11 cellular contexts compared by ENCODE assay signal in the genomic region with DNA sequence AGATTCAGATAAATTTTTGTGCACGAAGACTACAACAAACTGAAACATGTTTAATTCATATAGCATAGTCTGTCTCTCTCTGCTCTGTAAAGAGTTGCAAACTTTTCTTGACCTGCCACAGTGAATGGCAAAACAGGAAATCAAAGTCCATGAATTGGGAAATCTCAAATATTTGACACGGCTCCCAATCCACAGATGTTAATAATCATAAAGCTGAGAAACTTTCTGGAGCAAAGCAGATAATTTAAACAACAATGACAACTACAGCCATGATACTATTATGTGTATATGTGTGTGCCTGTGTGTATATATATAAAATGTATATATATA. TPM values are rescaled to one million over a fixed set of nuclear protein-coding genes. Genes with fewer than 3 reads are reported as not detected.
DNase-seq lines count a peak whose midpoint lies in the region; ATAC-seq, FAIRE-seq and TF ChIP-seq lines count a peak whose summit lies in the region.
"Had no signal": no experiment of that assay in that cellular context is flagged by ENCODE, and none has a peak within 500 bp of the region (broad histone marks: within the 10 kb centered on the region; RNA-seq: fewer than 3 reads in every experiment).

No MANE protein-coding gene starts in this region.

- TF ChIP-seq POLR2A in K562 (conservative IDR thresholded peaks at IDR 0.05) (no peak), gastroesophageal sphincter (IDR thresholded peaks at IDR 0.05) (no peak)

- TF ChIP-seq EP300 in K562 (IDR thresholded peaks at IDR 0.05; ENCODE audit: low read length) (no peak), gastroesophageal sphincter (IDR thresholded peaks at IDR 0.05) (no peak)

- peak; percentile 51 for ATAC-seq in K562
- peak; percentile 48 for ATAC-seq in gastroesophageal sphincter
- ATAC-seq in psoas muscle: peak in 2 of 4 donors; percentile 44 to 67
- ATAC-seq: activated CD8-positive, alpha-beta memory T cell treated with anti-CD3 and anti-CD28 coated beads, Interleukin-2, amount 10 ng/mL, durations not matched to agents 7 days and 5 days had no signal

- H3K9me3 ChIP-seq in K562 (replicated peaks; ENCODE audit: control insufficient read depth, insufficient read depth, low read depth, low read length): no peaks in the 10 kb centered on the region
- peaks cover 0 to under 1% (median 0%) of the 10 kb centered on the region in 3 donors for H3K9me3 ChIP-seq in gastroesophageal sphincter
- no peaks in the 10 kb centered on the region for H3K9me3 ChIP-seq in psoas muscle
- no peaks in the 10 kb centered on the region for H3K9me3 ChIP-seq in HAP-1
- H3K9me3 ChIP-seq: ascending aorta had no signal

- in situ Hi-C loops in K562 (cut with MboI) (no loop called here), HAP-1 (cut with MboI; ENCODE audit: low sequenced_read_pairs) (no loop called here)

- CTCF ChIA-PET in K562 (lab: Yijun Ruan, JAX; ENCODE audit: low intra/inter-chr PET ratio): no interaction called here

- H3K27ac ChIP-seq in K562 (ENCODE audit: extremely low read depth, low read depth, low read length): peak overlapping the region; percentile 12; the same call in 1 of the 3 replicates
- H3K27ac ChIP-seq in gastroesophageal sphincter: peak overlapping the region in 3 of 4 donors; percentile 60 to 66 (median 61)
- H3K27ac ChIP-seq in psoas muscle: peak overlapping the region; percentile 62
- H3K27ac ChIP-seq: ascending aorta had no signal

- no peaks in the 10 kb centered on the region for H3K9me1 ChIP-seq in K562 (ENCODE audit: control insufficient read depth, insufficient read depth, low read length)

- H3K4me2 ChIP-seq in K562 (ENCODE audit: insufficient read depth, low read length): no peak overlapping the region

- no peak for FAIRE-seq in K562 (lab: Jason Lieb, UNC)

- no peaks in the 10 kb centered on the region for H3K79me2 ChIP-seq in K562 (ENCODE audit: control insufficient read depth, insufficient read depth, low read length)

- POLR2A ChIA-PET in K562 (lab: Yijun Ruan, JAX): interaction anchor here (0.6 to 1.8 kb wide), 3 partner anchors 21 to 1094 kb away, joined by 3 to 4 read pairs (median 3); no protein-coding TSS in a partner anchor

- H2AFZ ChIP-seq in K562 (ENCODE audit: low read depth, low read length): peak overlapping the region; percentile 96

- 58% methylated on average over 2 of the region's 2 CpGs for WGBS in K562 (ENCODE audit: insufficient coverage, low coverage, missing lambda C conversion rate)
- 18 to 25% methylated on average over 2 of the region's 2 CpGs for WGBS in gastroesophageal sphincter (ENCODE audit: low coverage in 1 of 2), 2 donors
- 39 to 52% (median 40%) methylated on average over 2 of the region's 2 CpGs for WGBS in psoas muscle, 3 donors

- H3K4me1 ChIP-seq in K562 (replicated peaks in 1 of 2; ENCODE audit: control insufficient read depth in 2 of 2, insufficient read depth in 2 of 2, low read length in 2 of 2) (no peaks in the 10 kb centered on the region; a peak in 2 of 5 replicates), gastroesophageal sphincter (no peaks in the 10 kb centered on the region), psoas muscle (peaks cover 5% of the 10 kb centered on the region), HAP-1 (no peaks in the 10 kb centered on the region)
- H3K4me1 ChIP-seq: ascending aorta had no signal

- H3K4me3 ChIP-seq in K562 (no peak overlapping the region), gastroesophageal sphincter (peak overlapping the region; percentile 38 to 46), psoas muscle (peak overlapping the region; percentile 49), HAP-1 (no peak overlapping the region)

- no peaks in the 10 kb centered on the region for H3K27me3 ChIP-seq in K562 (ENCODE audit: control insufficient read depth in 2 of 2, insufficient read depth in 2 of 2, low read length in 2 of 2)
- no peaks in the 10 kb centered on the region for H3K27me3 ChIP-seq in gastroesophageal sphincter
- H3K27me3 ChIP-seq in psoas muscle (ENCODE audit: insufficient read depth in 3 of 3, low read length in 2 of 3): no peaks in the 10 kb centered on the region
- H3K27me3 ChIP-seq in HAP-1 (ENCODE audit: low read depth): peaks cover 7% of the 10 kb centered on the region; the same call in 1 of the 2 replicates
- H3K27me3 ChIP-seq: ascending aorta had no signal

- no TSS peak for BruUV-seq in K562 (replicated peaks; lab: Mats Ljungman, UMichigan)

- no peaks in the 10 kb centered on the region for H4K20me1 ChIP-seq in K562 (replicated peaks; ENCODE audit: control insufficient read depth, insufficient read depth, low read length)

- no peak for TF ChIP-seq CTCF in K562 (IDR thresholded peaks at IDR 0.05 in 2 of 3, conservative IDR thresholded peaks at IDR 0.05 in 1 of 3; ENCODE audit: insufficient read depth in 2 of 3, low read depth in 1 of 3, low read length in 3 of 3)
- TF ChIP-seq CTCF in gastroesophageal sphincter (IDR thresholded peaks at IDR 0.05): no peak
- no peak for TF ChIP-seq CTCF in psoas muscle (IDR thresholded peaks at IDR 0.05)

- TF ChIP-seq RAD21 in K562 (CRISPR knock-in tag; conservative IDR thresholded peaks at IDR 0.05 in 1 of 2, IDR thresholded peaks at IDR 0.05 in 1 of 2): no peak

- intact Hi-C loops in K562 (cut with micrococcal nuclease) (loop anchor here (5.0 kb wide), 1 partner anchor 40 kb away; no protein-coding TSS in a partner anchor), psoas muscle (cut with DNase I) (no loop called here)

- H3K36me3 ChIP-seq in K562 (ENCODE audit: control insufficient read depth, insufficient read depth, low read length): no peaks in the 10 kb centered on the region
- peaks cover 0 to 9% of the 10 kb centered on the region in 2 donors for H3K36me3 ChIP-seq in gastroesophageal sphincter
- peaks cover 0 to 20% of the 10 kb centered on the region in 2 donors for H3K36me3 ChIP-seq in psoas muscle (ENCODE audit: insufficient read depth in 1 of 2, low read depth in 1 of 2)
- no peaks in the 10 kb centered on the region for H3K36me3 ChIP-seq in HAP-1 (replicated peaks)
- H3K36me3 ChIP-seq: ascending aorta had no signal

- no peak overlapping the region for H3K9ac ChIP-seq in K562 (ENCODE audit: insufficient read depth in 1 of 2, low read depth in 2 of 2, low read length in 2 of 2)

- DNase-seq in AG08395 (ENCODE audit: low spot score): peak; percentile 27
- no peak for DNase-seq in K562 (ENCODE audit: extremely low read depth in 1 of 4, low spot score in 3 of 4)
- DNase-seq in psoas muscle: no peak
- DNase-seq in DMS53 treated with DMSO at 0.1 percent for 48 hours (lab: John Stamatoyannopoulos, UW; ENCODE audit: unreplicated experiment): no peak
- no peak for DNase-seq in C1 segment of cervical spinal cord (lab: John Stamatoyannopoulos, UW)
- DNase-seq in HAP-1 (ENCODE audit: low spot score in 2 of 2): no peak
- no peak for DNase-seq in NCI-H748 (lab: John Stamatoyannopoulos, UW; ENCODE audit: unreplicated experiment)
- DNase-seq: activated CD8-positive, alpha-beta memory T cell treated with anti-CD3 and anti-CD28 coated beads, Interleukin-2, amount 10 ng/mL, durations not matched to agents 7 days and 5 days; GDM1 had no signal

TF ChIP-seq in K562, 482 proteins besides CTCF, POLR2A, EP300 and RAD21 (continues in another document):
- no peak for TF ChIP-seq PHB2 (IDR thresholded peaks at IDR 0.05; ENCODE audit: low read depth)

RNA-seq across cellular contexts. Expression of a gene that starts 0.7 kb away (rescaled TPM):
- 0.37 and 1.0 TPM in 2 replicates for total RNA-seq in K562 (2011; cell fraction: chromatin; rRNA removed; ENCODE audit: low replicate concordance)
- 0.17 and 0.39 TPM in 2 replicates for total RNA-seq in K562 (2011; cell fraction: nucleolus; rRNA removed)
- 0.31 and 0.59 TPM in 2 replicates for total RNA-seq in K562 (2011; cell fraction: nucleoplasm; rRNA removed)
- total RNA-seq in K562 (2014; rRNA removed) (0.12 and 0.23 TPM in 2 replicates), K562 (2014; rRNA removed; fragmentation: Illumina TruSeq; extraction: Trizol) (0.22 and 0.29 TPM in 2 replicates), K562 (2015; rRNA removed; fragmentation: Illumina TruSeq; extraction: Trizol) (0.11 and 0.34 TPM in 2 replicates), K562 (2021) (0.02 and 0.73 TPM in 2 replicates), gastroesophageal sphincter (100 to 1,000 TPM in 1 of 4 donors, 10 to 100 TPM in 3; 35.8 to 133 (median 71.1) TPM), psoas muscle (10 to 100 TPM in 2 of 4 donors, 1 to 10 TPM in 2; 6.8 to 21.2 (median 10.3) TPM)
- polyA plus RNA-seq in K562 (2011; rRNA removed) (0.15 and 0.17 TPM in 2 replicates), K562 (2014; fragmentation: Illumina TruSeq; extraction: Trizol) (0.06 and 0.12 TPM in 2 replicates), K562 (2014; fragmentation: Nextera tagmentation; extraction: Ambion mirVana) (under 1 TPM; 0.08 to 0.15 TPM), K562 (2014; rRNA removed) (0.05 and 0.13 TPM in 2 replicates), psoas muscle (1 to 10 TPM; 2.7 to 4.2 (median 3.1) TPM)
- polyA plus RNA-seq in K562 (2011; cell fraction: cytosol; rRNA removed): 0.04 and 0.09 TPM in 2 replicates
- 0.13 and 0.25 TPM in 2 replicates for polyA plus RNA-seq in K562 (2011; cell fraction: nucleus; rRNA removed)
- polyA plus RNA-seq in K562 (2012): 0.14 TPM in 2 replicates
- 0.15 and 0.21 TPM in 2 replicates for polyA minus RNA-seq in K562 (2011; rRNA and poly(A)+ RNA removed)
- not detected in 2 replicates for polyA minus RNA-seq in K562 (2011; cell fraction: cytosol; rRNA and poly(A)+ RNA removed)
- 0.13 and 0.44 TPM in 2 replicates for polyA minus RNA-seq in K562 (2011; cell fraction: nucleus; rRNA and poly(A)+ RNA removed)

Comparison
In these comparisons a context has a peak if more than half of its experiments do, and no peak if none do; other contexts are left out.
1. H3K27ac ChIP-seq: peak in every context shown above with its lines; median percentile 62 in psoas muscle; 61 in gastroesophageal sphincter; 12 in K562.
2. H3K4me3 ChIP-seq: peak in gastroesophageal sphincter (2 of 2) and psoas muscle (single experiment); none in K562 (single experiment) and HAP-1 (single experiment).